12 cellular contexts compared by ENCODE assay signal in the genomic region with DNA sequence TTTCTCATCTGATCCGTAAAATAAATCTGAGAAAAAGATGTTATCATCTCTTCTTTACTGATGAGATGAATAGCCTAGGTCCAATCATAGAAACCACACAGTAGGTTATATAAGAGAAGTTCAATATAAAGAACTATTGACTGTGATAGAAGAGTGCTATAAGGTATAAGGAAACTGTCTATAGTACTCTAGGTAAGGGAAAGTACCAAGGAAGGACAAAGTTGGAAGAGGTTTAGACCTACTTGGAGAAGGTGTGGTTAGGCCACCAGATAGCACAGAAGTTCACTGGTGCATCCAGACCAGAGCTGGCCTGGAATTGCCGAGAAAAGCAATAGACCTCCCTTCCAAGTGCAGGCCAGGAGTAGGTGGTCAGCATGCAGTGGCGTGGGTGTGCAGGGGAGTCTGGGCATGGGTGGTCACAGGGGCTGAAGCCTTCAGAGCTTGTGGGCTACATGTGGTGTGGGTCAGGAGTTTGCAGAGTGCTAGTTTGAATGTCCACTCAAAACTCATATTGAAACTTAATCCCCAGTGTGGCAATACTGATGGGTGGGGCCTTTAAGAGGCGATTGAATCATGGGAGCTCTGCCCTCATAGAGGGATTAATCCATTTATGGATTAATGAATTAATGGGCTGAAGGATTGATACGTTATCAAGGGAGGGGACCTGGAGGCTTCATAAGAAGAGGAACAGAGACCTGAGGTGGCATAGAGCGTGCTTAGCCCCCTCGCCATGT.
DNase-seq lines count a peak whose midpoint lies in the region; ATAC-seq and TF ChIP-seq lines count a peak whose summit lies in the region.
"Had no signal": no experiment of that assay in that cellular context is flagged by ENCODE, and none has a peak within 500 bp of the region (broad histone marks: within the 10 kb centered on the region; RNA-seq: fewer than 3 reads in every experiment).

No MANE protein-coding gene starts in this region.

- H3K27ac ChIP-seq in right cardiac atrium (ENCODE audit: low read length), result peak overlapping the region; percentile 12

- peaks cover 4% of the 10 kb centered on the region for H3K4me1 ChIP-seq in right cardiac atrium (ENCODE audit: control insufficient read depth, insufficient read depth, low read length)

- H3K4me1 Mint-ChIP-seq in effector memory CD8-positive, alpha-beta T cell (ENCODE audit: low read depth in 2 of 2), result peaks cover 20 to 22% of the 10 kb centered on the region in 2 donors
- peaks cover 71 to 94% of the 10 kb centered on the region in 2 donors for H3K4me1 Mint-ChIP-seq in stimulated activated naive B cell treated with anti-CD40 and anti-IgM and Interleukin-4, amounts not matched to agents 10 μg/mL and 1 μg/mL and 100 μg/mL, for 72 hours

- DNase-seq in right cardiac atrium, result no peak
- no peak for DNase-seq in Right ventricle myocardium superior
- DNase-seq in effector memory CD8-positive, alpha-beta T cell, result no peak
- DNase-seq in stimulated activated naive B cell treated with anti-CD40 and anti-IgM and Interleukin-4, amounts not matched to agents 10 μg/mL and 1 μg/mL and 100 μg/mL, for 72 hours, result no peak
- DNase-seq in pons (ENCODE audit: low spot score), result no peak
- no peak for DNase-seq in NCI-H446 (lab: John Stamatoyannopoulos, UW)
- DNase-seq in effector CD8-positive, alpha-beta T cell (lab: John Stamatoyannopoulos, UW), result no peak
- DNase-seq: H9, NCI-H2081 had no signal

- H3K36me3 Mint-ChIP-seq in effector memory CD8-positive, alpha-beta T cell (ENCODE audit: insufficient read depth), result no peaks in the 10 kb centered on the region
- peaks cover 0 to 3% of the 10 kb centered on the region in 2 donors for H3K36me3 Mint-ChIP-seq in stimulated activated naive B cell treated with anti-CD40 and anti-IgM and Interleukin-4, amounts not matched to agents 10 μg/mL and 1 μg/mL and 100 μg/mL, for 72 hours

- no peaks in the 10 kb centered on the region for H3K9me3 ChIP-seq in right cardiac atrium (ENCODE audit: control insufficient read depth, low read length)

- no peaks in the 10 kb centered on the region for H3K27me3 ChIP-seq in right cardiac atrium (ENCODE audit: control insufficient read depth, insufficient read depth)

- TF ChIP-seq EP300 in Ishikawa (IDR thresholded peaks at IDR 0.05; ENCODE audit: borderline replicate concordance), result no peak

- peaks cover 0 to 23% of the 10 kb centered on the region in 2 donors for H3K27me3 Mint-ChIP-seq in effector memory CD8-positive, alpha-beta T cell
- no peaks in the 10 kb centered on the region for H3K27me3 Mint-ChIP-seq in stimulated activated naive B cell treated with anti-CD40 and anti-IgM and Interleukin-4, amounts not matched to agents 10 μg/mL and 1 μg/mL and 100 μg/mL, for 72 hours
- H3K27me3 Mint-ChIP-seq: CD4-positive, alpha-beta T cell had no signal

- H3K9me3 Mint-ChIP-seq in effector memory CD8-positive, alpha-beta T cell, result no peaks in the 10 kb centered on the region
- peaks cover 0 to 1% of the 10 kb centered on the region in 2 donors for H3K9me3 Mint-ChIP-seq in stimulated activated naive B cell treated with anti-CD40 and anti-IgM and Interleukin-4, amounts not matched to agents 10 μg/mL and 1 μg/mL and 100 μg/mL, for 72 hours
- H3K9me3 Mint-ChIP-seq: activated CD8-positive, alpha-beta T cell treated with anti-CD3 and anti-CD28 coated beads for 36 hours; CD4-positive, alpha-beta T cell had no signal

- 94% methylated on average over 7 of the region's 7 CpGs for WGBS in right cardiac atrium

- ATAC-seq in right cardiac atrium (no peak), Right ventricle myocardium superior (ENCODE audit: poor library complexity) (no peak)
- no peak for ATAC-seq in effector memory CD8-positive, alpha-beta T cell (replicated peaks)
- peak; percentile 13 to 15 for ATAC-seq in stimulated activated naive B cell treated with anti-CD40 and anti-IgM and Interleukin-4, amounts not matched to agents 10 μg/mL and 1 μg/mL and 100 μg/mL, for 72 hours (replicated peaks)

- TF ChIP-seq RAD21 in Ishikawa (IDR thresholded peaks at IDR 0.05; ENCODE audit: low read depth), result no peak

- peak overlapping the region; percentile 73 to 85 for H3K27ac Mint-ChIP-seq in effector memory CD8-positive, alpha-beta T cell
- peak overlapping the region; percentile 91 for H3K27ac Mint-ChIP-seq in stimulated activated naive B cell treated with anti-CD40 and anti-IgM and Interleukin-4, amounts not matched to agents 10 μg/mL and 1 μg/mL and 100 μg/mL, for 72 hours
- H3K27ac Mint-ChIP-seq: CD4-positive, alpha-beta T cell had no signal

- intact Hi-C loops in right cardiac atrium (cut with DNase I), result no loop called here
- intact Hi-C loops in Right ventricle myocardium superior (cut with DNase I), result no loop called here

- no peak overlapping the region for H3K4me3 Mint-ChIP-seq in effector memory CD8-positive, alpha-beta T cell
- peak overlapping the region; percentile 5 to 59 for H3K4me3 Mint-ChIP-seq in stimulated activated naive B cell treated with anti-CD40 and anti-IgM and Interleukin-4, amounts not matched to agents 10 μg/mL and 1 μg/mL and 100 μg/mL, for 72 hours
- H3K4me3 Mint-ChIP-seq: activated CD8-positive, alpha-beta T cell treated with anti-CD3 and anti-CD28 coated beads for 36 hours; CD4-positive, alpha-beta T cell; H9 had no signal

- no peak overlapping the region for H3K4me3 ChIP-seq in right cardiac atrium (ENCODE audit: low read length)

TF ChIP-seq in Ishikawa, 13 proteins besides CTCF, POLR2A, EP300 and RAD21:
- TF ChIP-seq CEBPB (IDR thresholded peaks at IDR 0.05), result peak; percentile 70
- no peak for TF ChIP-seq ZBTB7A (IDR thresholded peaks at IDR 0.05; ENCODE audit: low read depth)
- no peak for TF ChIP-seq EGR1 (IDR thresholded peaks at IDR 0.05)
TF ChIP-seq in Ishikawa: peak in this region for 1.

Comparison
In these comparisons a context has a peak if more than half of its experiments do, and no peak if none do; other contexts are left out.
1. ATAC-seq: peak in stimulated activated naive B cell treated with anti-CD40 and anti-IgM and Interleukin-4, amounts not matched to agents 10 μg/mL and 1 μg/mL and 100 μg/mL, for 72 hours (2 of 2); none in right cardiac atrium (0 of 2), Right ventricle myocardium superior (single experiment) and effector memory CD8-positive, alpha-beta T cell (single experiment).
2. H3K4me3 Mint-ChIP-seq: peak in stimulated activated naive B cell treated with anti-CD40 and anti-IgM and Interleukin-4, amounts not matched to agents 10 μg/mL and 1 μg/mL and 100 μg/mL, for 72 hours (2 of 2); none in effector memory CD8-positive, alpha-beta T cell (0 of 2).